1 cellular context compared by ENCODE assay signal in genomic region chr3:42070089-42070885, GRCh38.
TF ChIP-seq lines count a peak whose summit lies in the region.

No MANE protein-coding gene starts in this region.

TF ChIP-seq in WTC11, 78 proteins besides CTCF, POLR2A, EP300 and RAD21:
- TF ChIP-seq HMGA2 (CRISPR knock-in tag; IDR thresholded peaks at IDR 0.05) = peak; percentile 94; the same call in 1 of the 2 replicates
- no peak for TF ChIP-seq ATF1 (CRISPR knock-in tag; IDR thresholded peaks at IDR 0.05)
